In genomic region chr7:24831240-24831639, GRCh38 we compare ENCODE assay signal across 1 cellular context.
TF ChIP-seq lines count a peak whose summit lies in the region.

No MANE protein-coding gene starts in this region.

TF ChIP-seq in SK-N-SH, 30 proteins besides CTCF, POLR2A, EP300 and RAD21 (continued from another document):
- TF ChIP-seq TAF1 (IDR thresholded peaks at IDR 0.05; ENCODE audit: borderline replicate concordance, low read depth, low read length) = no peak
- TF ChIP-seq FOSL2 (IDR thresholded peaks at IDR 0.05; ENCODE audit: borderline replicate concordance, low read depth) = peak; percentile 76; the same call in 1 of the 2 replicates
